Comparison of ENCODE assay signal across 12 cellular contexts in the genomic region with DNA sequence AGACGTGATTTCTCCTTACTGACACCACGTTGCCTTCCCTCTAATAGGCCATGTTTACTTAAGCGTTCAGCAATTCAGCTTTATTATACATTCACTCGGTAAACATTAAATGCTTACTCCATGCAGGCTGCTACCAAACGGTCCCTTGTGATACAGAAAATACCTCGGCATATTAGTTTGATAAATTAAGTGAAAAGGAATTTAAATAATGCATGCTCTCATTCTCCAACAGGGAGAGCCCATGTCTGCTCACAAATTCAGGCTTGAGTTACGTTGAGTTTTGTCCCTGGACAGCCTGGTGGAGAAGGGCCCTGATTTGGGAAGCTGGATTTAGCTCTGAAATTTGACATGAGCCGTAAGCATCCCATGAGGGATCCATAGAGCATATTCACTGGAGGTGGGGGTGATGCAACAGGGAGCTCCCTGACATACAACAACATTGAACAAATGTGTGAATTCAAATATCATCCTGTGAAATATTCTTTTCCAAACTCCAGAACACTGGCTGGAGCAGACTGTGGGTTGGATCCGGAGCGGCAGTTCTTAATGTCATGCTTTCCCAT.
A peak's percentile ranks its signal among the peaks of the same experiment; 100 is the strongest.
DNase-seq lines count a peak whose midpoint lies in the region; TF ChIP-seq lines count a peak whose summit lies in the region.
"Had no signal": no experiment of that assay in that cellular context is flagged by ENCODE, and none has a peak within 500 bp of the region (broad histone marks: within the 10 kb centered on the region; RNA-seq: fewer than 3 reads in every experiment).

No MANE protein-coding gene starts in this region.

- H3K9me3 ChIP-seq in MG63: no peaks in the 10 kb centered on the region
- H3K9me3 ChIP-seq in testis: no peaks in the 10 kb centered on the region
- H3K9me3 ChIP-seq: pancreas, suprapubic skin had no signal

- intact Hi-C loops in testis (cut with DNase I; ENCODE audit: low total_unique reads): no loop called here

- H3K4me1 ChIP-seq in testis: no peaks in the 10 kb centered on the region

- H3K4me3 ChIP-seq in MG63 (no peak overlapping the region), coronary artery (no peak overlapping the region), testis (no peak overlapping the region)
- H3K4me3 ChIP-seq: pancreas, suprapubic skin had no signal

- no peak for TF ChIP-seq CTCF in coronary artery (IDR thresholded peaks at IDR 0.05)
- no peak for TF ChIP-seq CTCF in testis (IDR thresholded peaks at IDR 0.05)

- DNase-seq in AG08396 (ENCODE audit: low spot score) (peak; percentile 34), MG63 (peak; percentile 12), coronary artery (ENCODE audit: low spot score) (no peak), myocyte (ENCODE audit: low read depth) (peak; percentile 37), testis (no peak), NOMO-1 (lab: John Stamatoyannopoulos, UW; ENCODE audit: unreplicated experiment in 2 of 2) (no peak), D341Med (ENCODE audit: low spot score) (no peak)
- DNase-seq in stimulated activated CD4-positive, alpha-beta T cell treated with anti-CD3 and anti-CD28 coated beads, Interleukin-2, amount 100 ng/mL, for 24 hours: no peak
- DNase-seq: NCI-H2081 treated with DMSO at 0.1 percent for 48 hours, T-helper 9 cell had no signal

- no peak for TF ChIP-seq POLR2A in testis (IDR thresholded peaks at IDR 0.05)

- H3K36me3 ChIP-seq in MG63: no peaks in the 10 kb centered on the region
- H3K36me3 ChIP-seq in testis (ENCODE audit: low read depth, missing control alignments): no peaks in the 10 kb centered on the region
- H3K36me3 ChIP-seq: pancreas, suprapubic skin had no signal

- WGBS in testis, 2 donors: 90% methylated on average over 10 of the region's 10 CpGs

- no peaks in the 10 kb centered on the region for H3K27me3 ChIP-seq in MG63
- no peaks in the 10 kb centered on the region for H3K27me3 ChIP-seq in testis
- H3K27me3 ChIP-seq: pancreas, suprapubic skin had no signal

- peak overlapping the region; percentile 74 to 89 for H3K27ac ChIP-seq in coronary artery
- H3K27ac ChIP-seq in testis: no peak overlapping the region
- H3K27ac ChIP-seq: pancreas had no signal

Comparison
In these comparisons a context has a peak if more than half of its experiments do, and no peak if none do; other contexts are left out.
1. DNase-seq: peak in AG08396 (single experiment), MG63 (single experiment) and myocyte (single experiment); none in coronary artery (single experiment), testis (single experiment), stimulated activated CD4-positive, alpha-beta T cell treated with anti-CD3 and anti-CD28 coated beads, Interleukin-2, amount 100 ng/mL, for 24 hours (0 of 2), NOMO-1 (0 of 2) and D341Med (single experiment).
2. H3K27ac ChIP-seq: peak in coronary artery (2 of 2); none in testis (0 of 2).